Comparison of ENCODE assay signal across 8 cellular contexts in genomic region chr18:50819727-50820378, GRCh38. TPM values are rescaled to one million over a fixed set of nuclear protein-coding genes. Genes with fewer than 3 reads are reported as not detected.
DNase-seq lines count a peak whose midpoint lies in the region; ATAC-seq and TF ChIP-seq lines count a peak whose summit lies in the region.

Gene MRO, minus strand, starts transcription at chr18:50820016. Its CDS starts 10,616 bp downstream, at chr18:50809400.

- H3K36me3 ChIP-seq in SJSA1: no peaks in the 10 kb centered on the region

- H3K4me1 ChIP-seq in SJSA1 (replicated peaks): peaks cover 7% of the 10 kb centered on the region

- H3K27ac Mint-ChIP-seq in HFFc6: no peak within 1 kb of the TSS
- H3K27ac Mint-ChIP-seq in glutamatergic neuron (ENCODE audit: unreplicated experiment): no peak within 1 kb of the TSS

- H3K27me3 ChIP-seq in SJSA1 (replicated peaks): peaks cover 6% of the 10 kb centered on the region; the same call in 1 of the 2 replicates

- H3K9me3 ChIP-seq in SJSA1 (replicated peaks): no peaks in the 10 kb centered on the region

- peaks cover 8% of the 10 kb centered on the region for H3K27me3 Mint-ChIP-seq in HFFc6 (ENCODE audit: insufficient read depth)
- H3K27me3 Mint-ChIP-seq in glutamatergic neuron (ENCODE audit: unreplicated experiment): peaks cover 2% of the 10 kb centered on the region

- TF ChIP-seq CTCF in HFFc6 (IDR thresholded peaks at IDR 0.05): peak; percentile 92
- peak; percentile 82 for TF ChIP-seq CTCF in glutamatergic neuron (IDR thresholded peaks at IDR 0.05; ENCODE audit: partially characterized antibody, unreplicated experiment)
- TF ChIP-seq CTCF in omental fat pad (IDR thresholded peaks at IDR 0.05): peak in 2 of 3 donors; percentile 36 to 71

- H3K9me3 Mint-ChIP-seq in HFFc6 (no peaks in the 10 kb centered on the region), glutamatergic neuron (ENCODE audit: unreplicated experiment) (no peaks in the 10 kb centered on the region)

- H3K27ac ChIP-seq in SJSA1 (no peak within 1 kb of the TSS), temporal lobe (ENCODE audit: low read depth, low read length) (peak within 1 kb of the TSS; percentile 75)

- ATAC-seq in omental fat pad (ENCODE audit: low FRiP score): peak; percentile 97

- peak; percentile 30 for DNase-seq in GM04504 (ENCODE audit: low read depth)
- DNase-seq in HFFc6: peak; percentile 51
- peak; percentile 92 for DNase-seq in NAMALWA (ENCODE audit: low spot score)
- DNase-seq in SJSA1 (ENCODE audit: low read depth in 1 of 2, low spot score in 2 of 2): peak; percentile 60 to 74
- DNase-seq in activated naive CD4-positive, alpha-beta T cell treated with Interleukin-2 at 50 U/mL for 16 hours: peak; percentile 82
- peak; percentile 90 for DNase-seq in glutamatergic neuron
- peak; percentile 68 for DNase-seq in omental fat pad (ENCODE audit: low spot score)

- H3K36me3 Mint-ChIP-seq in HFFc6 (ENCODE audit: low read depth) (no peaks in the 10 kb centered on the region), glutamatergic neuron (ENCODE audit: unreplicated experiment) (no peaks in the 10 kb centered on the region)

- no peak within 1 kb of the TSS for H3K4me3 ChIP-seq in SJSA1

- H3K4me1 Mint-ChIP-seq in HFFc6 (ENCODE audit: low read depth) (no peaks in the 10 kb centered on the region), glutamatergic neuron (ENCODE audit: low read depth, unreplicated experiment) (no peaks in the 10 kb centered on the region)

- H3K4me3 Mint-ChIP-seq in HFFc6 (no peak within 1 kb of the TSS), glutamatergic neuron (ENCODE audit: unreplicated experiment) (no peak within 1 kb of the TSS)

RNA-seq across cellular contexts. Expression of gene MRO, which starts in this region (rescaled TPM):
- total RNA-seq in HFFc6 (2021; fragmentation: NEBNext Ultra II Directional; extraction: Animal tissue kit (Norgen Biotek cat#: 25700)): not detected
- 0.03 TPM in 1 of 2 replicates, not detected in the other for total RNA-seq in SJSA1 (2014; rRNA removed; shearing (Covaris generic))
- total RNA-seq in glutamatergic neuron (ENCODE audit: unreplicated experiment) (not detected), omental fat pad (1 to 10 TPM; 1.1 to 3.5 (median 2.3) TPM), temporal lobe (0.74 TPM)

Comparison
In these comparisons a context has a peak if more than half of its experiments do, and no peak if none do; other contexts are left out.
1. Peak in DNase-seq in HFFc6; RNA of the gene not detected or under 1 TPM.
2. Peak in DNase-seq in SJSA1; RNA of the gene not detected or under 1 TPM.
3. Peak in DNase-seq in glutamatergic neuron; RNA of the gene not detected or under 1 TPM.
4. DNase-seq: peak in every context shown above with its lines; median percentile 92 in NAMALWA; 90 in glutamatergic neuron; 82 in activated naive CD4-positive, alpha-beta T cell treated with Interleukin-2 at 50 U/mL for 16 hours; 68 in omental fat pad; 67 in SJSA1; 51 in HFFc6; 30 in GM04504.